31 cellular contexts compared by ENCODE assay signal in genomic region chr12:98066251-98066650, GRCh38.
"Had no signal": no experiment of that assay in that cellular context is flagged by ENCODE, and none has a peak within 500 bp of the region (broad histone marks: within the 10 kb centered on the region; RNA-seq: fewer than 3 reads in every experiment).

No MANE protein-coding gene starts in this region.

- ATAC-seq: activated CD4-positive, alpha-beta T cell treated with anti-CD3 and anti-CD28 coated beads for 36 hours; activated CD4-positive, CD25-positive, alpha-beta regulatory T cell treated with anti-CD3 and anti-CD28 coated beads, Interleukin-2, amount 50 U/mL, for 24 hours; activated CD8-positive, alpha-beta T cell treated with anti-CD3 and anti-CD28 coated beads, Interleukin-2, amount 10 ng/mL, durations not matched to agents 7 days and 5 days; PC-3; WTC11 had no signal

- H3K27ac Mint-ChIP-seq: activated CD4-positive, alpha-beta T cell treated with anti-CD3 and anti-CD28 coated beads for 36 hours; activated CD4-positive, alpha-beta T cell treated with anti-CD3 and anti-CD28 coated beads, Interleukin-2, amount 10 ng/mL, durations not matched to agents 7 days and 5 days; activated CD8-positive, alpha-beta T cell treated with anti-CD3 and anti-CD28 coated beads, Interleukin-2, amount 10 ng/mL, durations not matched to agents 7 days and 5 days; activated naive CD4-positive, alpha-beta T cell treated with anti-CD3 and anti-CD28 coated beads, Interleukin-2, amount 50 U/mL, for 24 hours; activated naive CD8-positive, alpha-beta T cell treated with anti-CD3 and anti-CD28 coated beads, Interleukin-2, amount 10 ng/mL, durations not matched to agents 7 days and 5 days; activated T-cell treated with anti-CD3 and anti-CD28 coated beads, Interleukin-2, amount 50 U/mL, for 24 hours; activated T-helper 2 cell treated with anti-CD3 and anti-CD28 coated beads, Interferon-gamma antibody, Interleukin-2, Interleukin-4, amounts not matched to agents 10 μg/mL and 5 μg/mL and 100 μg/mL, durations not matched to agents 14 hours and 24 hours and 36 hours; T-helper 1 cell treated with Interleukin-12 subunit alpha and Interleukin-12 subunit beta and Interleukin-4 antibody, amounts not matched to agents 30 μg/mL and 1 μg/mL, for 36 hours; T-helper 2 cell treated with Interferon-gamma antibody and Interleukin-4, amounts not matched to agents 5 μg/mL and 100 μg/mL, for 36 hours; WTC11 had no signal

- H3K4me3 Mint-ChIP-seq: activated CD4-positive, alpha-beta T cell treated with anti-CD3 and anti-CD28 coated beads for 36 hours; activated CD4-positive, alpha-beta T cell treated with anti-CD3 and anti-CD28 coated beads, Interleukin-2, amount 10 ng/mL, durations not matched to agents 7 days and 5 days; activated CD8-positive, alpha-beta T cell treated with anti-CD3 and anti-CD28 coated beads, Interleukin-2, amount 10 ng/mL, durations not matched to agents 7 days and 5 days; activated naive CD4-positive, alpha-beta T cell treated with anti-CD3 and anti-CD28 coated beads, Interleukin-2, amount 50 U/mL, for 24 hours; activated naive CD8-positive, alpha-beta T cell treated with anti-CD3 and anti-CD28 coated beads, Interleukin-2, amount 10 ng/mL, durations not matched to agents 7 days and 5 days; activated T-cell treated with anti-CD3 and anti-CD28 coated beads, Interleukin-2, amount 50 U/mL, for 24 hours; T-helper 1 cell treated with Interleukin-12 subunit alpha and Interleukin-12 subunit beta and Interleukin-4 antibody, amounts not matched to agents 30 μg/mL and 1 μg/mL, for 36 hours; T-helper 2 cell treated with Interferon-gamma antibody and Interleukin-4, amounts not matched to agents 5 μg/mL and 100 μg/mL, for 36 hours; WTC11 had no signal

- H3K27me3 Mint-ChIP-seq: activated CD4-positive, alpha-beta T cell treated with anti-CD3 and anti-CD28 coated beads, Interleukin-2, amount 10 ng/mL, durations not matched to agents 7 days and 5 days; activated naive CD8-positive, alpha-beta T cell treated with anti-CD3 and anti-CD28 coated beads, Interleukin-2, amount 10 ng/mL, durations not matched to agents 7 days and 5 days; activated T-cell treated with anti-CD3 and anti-CD28 coated beads, Interleukin-2, amount 50 U/mL, for 24 hours had no signal

- H3K9me3 Mint-ChIP-seq: activated CD4-positive, alpha-beta T cell treated with anti-CD3 and anti-CD28 coated beads, Interleukin-2, amount 10 ng/mL, durations not matched to agents 7 days and 5 days; activated naive CD8-positive, alpha-beta T cell treated with anti-CD3 and anti-CD28 coated beads, Interleukin-2, amount 10 ng/mL, durations not matched to agents 7 days and 5 days; activated T-cell treated with anti-CD3 and anti-CD28 coated beads, Interleukin-2, amount 50 U/mL, for 24 hours; activated T-helper 2 cell treated with anti-CD3 and anti-CD28 coated beads, Interferon-gamma antibody, Interleukin-2, Interleukin-4, amounts not matched to agents 10 μg/mL and 5 μg/mL and 100 μg/mL, durations not matched to agents 14 hours and 24 hours and 36 hours; T-helper 1 cell treated with Interleukin-12 subunit alpha and Interleukin-12 subunit beta and Interleukin-4 antibody, amounts not matched to agents 30 μg/mL and 1 μg/mL, for 36 hours; T-helper 2 cell treated with Interferon-gamma antibody and Interleukin-4, amounts not matched to agents 5 μg/mL and 100 μg/mL, for 36 hours had no signal

- H3K27ac ChIP-seq: ascending aorta, Peyer's patch, SJSA1 had no signal

- H3K27me3 ChIP-seq: ascending aorta, Peyer's patch, SJSA1 had no signal

- H3K36me3 ChIP-seq: ascending aorta, Peyer's patch, SJSA1 had no signal

- H3K4me3 ChIP-seq: ascending aorta, Peyer's patch, SJSA1 had no signal

- H3K4me1 Mint-ChIP-seq: activated CD4-positive, alpha-beta T cell treated with anti-CD3 and anti-CD28 coated beads for 36 hours; activated CD4-positive, alpha-beta T cell treated with anti-CD3 and anti-CD28 coated beads, Interleukin-2, amount 10 ng/mL, durations not matched to agents 7 days and 5 days; activated naive CD4-positive, alpha-beta T cell treated with anti-CD3 and anti-CD28 coated beads, Interleukin-2, amount 50 U/mL, for 24 hours; activated naive CD8-positive, alpha-beta T cell treated with anti-CD3 and anti-CD28 coated beads, Interleukin-2, amount 10 ng/mL, durations not matched to agents 7 days and 5 days; WTC11 had no signal

- H3K36me3 Mint-ChIP-seq: activated naive CD4-positive, alpha-beta T cell treated with anti-CD3 and anti-CD28 coated beads, Interleukin-2, amount 50 U/mL, for 24 hours; activated naive CD8-positive, alpha-beta T cell treated with anti-CD3 and anti-CD28 coated beads, Interleukin-2, amount 10 ng/mL, durations not matched to agents 7 days and 5 days; WTC11 had no signal

- DNase-seq: activated CD4-positive, alpha-beta T cell treated with anti-CD3 and anti-CD28 coated beads for 36 hours; activated CD4-positive, alpha-beta T cell treated with anti-CD3 and anti-CD28 coated beads, Interleukin-2, amount 10 ng/mL, durations not matched to agents 7 days and 5 days; activated CD4-positive, alpha-beta T cell treated with anti-CD3 and anti-CD28 coated beads, Interleukin-2, amount 50 U/mL, for 48 hours; activated CD8-positive, alpha-beta T cell treated with anti-CD3 and anti-CD28 coated beads, Interleukin-2, amount 10 ng/mL, durations not matched to agents 7 days and 5 days; activated gamma-delta T cell; activated naive CD4-positive, alpha-beta T cell treated with Interleukin-2 at 50 U/mL for 16 hours; activated naive CD8-positive, alpha-beta T cell treated with anti-CD3 and anti-CD28 coated beads, Interleukin-2, amount 10 ng/mL, durations not matched to agents 7 days and 5 days; activated T-cell treated with anti-CD3 and anti-CD28 coated beads, Interleukin-2, amount 50 U/mL, for 24 hours; amygdala; NCI-H1092 treated with DMSO at 0.1 percent for 48 hours; NCI-H146; NCI-H1930; NCI-H2081 treated with DMSO at 0.1 percent for 48 hours; NCI-H2171; NCI-H510A; NCI-H526; NCI-H748 treated with DMSO at 0.1 percent for 48 hours; NK-92 treated with Interleukin-12 subunit alpha and Interleukin-12 subunit beta, amount 100 ng/mL, for 24 hours; PC-3; Peyer's patch; RPMI8226; SHP77 treated with DMSO at 0.1 percent for 48 hours; SK-N-SH had no signal

- H3K9ac ChIP-seq: SK-N-SH had no signal

- H3K4me1 ChIP-seq: ascending aorta, Peyer's patch, SJSA1 had no signal

- H3K9me3 ChIP-seq: ascending aorta, Peyer's patch, SJSA1, SK-N-SH had no signal

- H3K4me2 ChIP-seq: SK-N-SH had no signal
